In genomic region chr3:148938306-148938705, GRCh38 we compare ENCODE assay signal across 13 cellular contexts. TPM values are rescaled to one million over a fixed set of nuclear protein-coding genes. Genes with fewer than 3 reads are reported as not detected.
DNase-seq lines count a peak whose midpoint lies in the region; ATAC-seq and TF ChIP-seq lines count a peak whose summit lies in the region.
"Had no signal": no experiment of that assay in that cellular context is flagged by ENCODE, and none has a peak within 500 bp of the region (broad histone marks: within the 10 kb centered on the region; RNA-seq: fewer than 3 reads in every experiment).

No MANE protein-coding gene starts in this region.

- H2BK5ac ChIP-seq in IMR-90 (ENCODE audit: low read depth, low read length, poor library complexity, severe bottlenecking) = no peak overlapping the region

- H3K36me3 ChIP-seq in IMR-90 (ENCODE audit: control insufficient read depth, insufficient read depth, low read length) (no peaks in the 10 kb centered on the region), fibroblast of lung (ENCODE audit: control insufficient read depth, insufficient read depth, low read length) (no peaks in the 10 kb centered on the region)
- H3K36me3 ChIP-seq: BLaER1 treated with 17β-estradiol and CSF1 and Interleukin-3, amounts not matched to agents 10 nM and 100 nM; HAP-1 had no signal

- no peak overlapping the region for H2BK15ac ChIP-seq in IMR-90 (ENCODE audit: low read depth, low read length)

- no peak overlapping the region for H3K23ac ChIP-seq in IMR-90 (ENCODE audit: low read depth, low read length)

- no peak for TF ChIP-seq CTCF in IMR-90 (conservative IDR thresholded peaks at IDR 0.05; ENCODE audit: low read depth, low read length)
- no peak for TF ChIP-seq CTCF in fibroblast of lung (conservative IDR thresholded peaks at IDR 0.05 in 1 of 2, IDR thresholded peaks at IDR 0.05 in 1 of 2; ENCODE audit: low read depth in 1 of 2, low read length in 2 of 2)

- H3K9me3 ChIP-seq in IMR-90 (ENCODE audit: control insufficient read depth, insufficient read depth, low read length) (no peaks in the 10 kb centered on the region), fibroblast of lung (ENCODE audit: control insufficient read depth, insufficient read depth, low read depth, low read length) (no peaks in the 10 kb centered on the region)
- H3K9me3 ChIP-seq: BLaER1 treated with 17β-estradiol and CSF1 and Interleukin-3, amounts not matched to agents 10 nM and 100 nM; HAP-1 had no signal

- H3K9me1 ChIP-seq in IMR-90 (ENCODE audit: insufficient read depth, low read length) = peaks cover 7% of the 10 kb centered on the region; the same call in 1 of the 2 replicates

- POLR2A ChIA-PET in IMR-90 (lab: Charles Lee; ENCODE audit: unreplicated experiment) = no interaction called here

- intact Hi-C loops in IMR-90 (cut with micrococcal nuclease) = no loop called here

- TF ChIP-seq POLR2A in IMR-90 (IDR thresholded peaks at IDR 0.05; ENCODE audit: low read depth, low read length) = no peak

- BruUV-seq in IMR-90 (replicated peaks; lab: Mats Ljungman, UMichigan) = no TSS peak

- H2AK9ac ChIP-seq in IMR-90 (replicated peaks; ENCODE audit: low read depth, low read length, poor library complexity) = no peak overlapping the region

- no peak overlapping the region for H4K8ac ChIP-seq in IMR-90 (ENCODE audit: low read depth in 2 of 2, low read length in 2 of 2)

- H3K9ac ChIP-seq in IMR-90 (ENCODE audit: low read depth, low read length) = no peak overlapping the region
- H3K9ac ChIP-seq in fibroblast of lung (ENCODE audit: insufficient read depth, low read length) = no peak overlapping the region
- H3K9ac ChIP-seq: BLaER1 treated with 17β-estradiol and CSF1 and Interleukin-3, amounts not matched to agents 10 nM and 100 nM; GM23248 had no signal

- H3K4ac ChIP-seq in IMR-90 (ENCODE audit: low read depth, low read length) = no peak overlapping the region

- WGBS in IMR-90 (ENCODE audit: extremely low coverage in 2 of 2, insufficient read length in 1 of 2), 2 experiments = no CpG with 5 or more reads among the region's 2 CpGs

- no peaks in the 10 kb centered on the region for H3K79me2 ChIP-seq in fibroblast of lung (ENCODE audit: control insufficient read depth, insufficient read depth, low read length)

- H3K4me3 ChIP-seq in IMR-90 (ENCODE audit: insufficient read depth, low read depth, low read length) = no peak overlapping the region
- H3K4me3 ChIP-seq in fibroblast of lung (replicated peaks in 1 of 4; ENCODE audit: control extremely low read depth in 1 of 4, insufficient read depth in 1 of 4, low read depth in 3 of 4, low read length in 4 of 4) = no peak overlapping the region
- H3K4me3 ChIP-seq: BLaER1 treated with 17β-estradiol and CSF1 and Interleukin-3, amounts not matched to agents 10 nM and 100 nM; GM23248; HAP-1 had no signal

- H3K27me3 ChIP-seq in IMR-90 (ENCODE audit: control insufficient read depth, insufficient read depth, low read length) (peaks cover 2% of the 10 kb centered on the region), fibroblast of lung (ENCODE audit: control insufficient read depth, insufficient read depth, low read length) (no peaks in the 10 kb centered on the region)
- H3K27me3 ChIP-seq: BLaER1 treated with 17β-estradiol and CSF1 and Interleukin-3, amounts not matched to agents 10 nM and 100 nM had no signal

- no peak overlapping the region for H4K91ac ChIP-seq in IMR-90 (ENCODE audit: insufficient read depth, low read depth, low read length)

- dilution Hi-C loops in IMR-90 (cut with HindIII; ENCODE audit: low sequenced_read_pairs, unreplicated experiment) = no loop called here

- H3K4me2 ChIP-seq in IMR-90 (ENCODE audit: low read depth, low read length) = no peak overlapping the region
- H3K4me2 ChIP-seq in fibroblast of lung (ENCODE audit: extremely low read depth, insufficient read depth, low read length) = no peak overlapping the region
- H3K4me2 ChIP-seq: BLaER1 treated with 17β-estradiol and CSF1 and Interleukin-3, amounts not matched to agents 10 nM and 100 nM had no signal

- no peak overlapping the region for H2AFZ ChIP-seq in IMR-90 (replicated peaks; ENCODE audit: low read length, poor library complexity)
- H2AFZ ChIP-seq in fibroblast of lung (ENCODE audit: low read length) = no peak overlapping the region
- H2AFZ ChIP-seq: GM23248 had no signal

- CTCF ChIA-PET in IMR-90 (lab: Yijun Ruan, JAX) = no interaction called here

- H2BK20ac ChIP-seq in IMR-90 (ENCODE audit: low read depth, low read length) = no peak overlapping the region

- DNase-seq in IMR-90 (no peak), caudate nucleus (lab: John Stamatoyannopoulos, UW) (no peak), fibroblast of lung (ENCODE audit: low read depth in 2 of 2) (peak; percentile 12 to 40), NCI-H748 treated with DMSO at 0.1 percent for 48 hours (lab: John Stamatoyannopoulos, UW) (no peak)
- DNase-seq: Calu3; CD8-positive, alpha-beta T cell; DMS79 treated with DMSO at 0.1 percent for 48 hours; GM23248 had no signal

- peak; percentile 29; the same call in 1 of the 2 replicates for ATAC-seq in IMR-90 (ENCODE audit: low read depth)
- ATAC-seq in HG03280 (IDR thresholded peaks at IDR 0.05; ENCODE audit: unreplicated experiment) = no peak
- ATAC-seq in GM21825 (IDR thresholded peaks at IDR 0.05; ENCODE audit: unreplicated experiment) = no peak
- ATAC-seq: CD8-positive, alpha-beta T cell had no signal

- no peak overlapping the region for H3K14ac ChIP-seq in IMR-90 (replicated peaks; ENCODE audit: low read depth, low read length)

- no peaks in the 10 kb centered on the region for H4K20me1 ChIP-seq in IMR-90 (ENCODE audit: insufficient read depth, low read length)
- no peaks in the 10 kb centered on the region for H4K20me1 ChIP-seq in fibroblast of lung (ENCODE audit: control insufficient read depth, extremely low read depth, insufficient read depth, low read length)
- H4K20me1 ChIP-seq: BLaER1 treated with 17β-estradiol and CSF1 and Interleukin-3, amounts not matched to agents 10 nM and 100 nM had no signal

- no peaks in the 10 kb centered on the region for H3K79me1 ChIP-seq in IMR-90 (ENCODE audit: low read depth in 1 of 2, low read length in 2 of 2)

- H3K27ac ChIP-seq in IMR-90 (ENCODE audit: insufficient read depth, low read length) (no peak overlapping the region), caudate nucleus (ENCODE audit: low read depth, low read length) (peak overlapping the region; percentile 65), fibroblast of lung (ENCODE audit: insufficient read depth, low read length) (no peak overlapping the region)
- H3K27ac ChIP-seq: BLaER1 treated with 17β-estradiol and CSF1 and Interleukin-3, amounts not matched to agents 10 nM and 100 nM; GM23248; HL-60 had no signal

- H4K5ac ChIP-seq in IMR-90 (ENCODE audit: low read depth, low read length) = no peak overlapping the region

- H3K4me1 ChIP-seq in IMR-90 (ENCODE audit: control insufficient read depth, insufficient read depth, low read length) (peaks cover 3% of the 10 kb centered on the region; the same call in 1 of the 2 replicates), fibroblast of lung (ENCODE audit: control insufficient read depth, extremely low read depth, insufficient read depth, low read length) (no peaks in the 10 kb centered on the region)
- H3K4me1 ChIP-seq: BLaER1 treated with 17β-estradiol and CSF1 and Interleukin-3, amounts not matched to agents 10 nM and 100 nM; HAP-1 had no signal

- TF ChIP-seq RAD21 in IMR-90 (IDR thresholded peaks at IDR 0.05; ENCODE audit: low read length) = no peak

- no peak overlapping the region for H2AK5ac ChIP-seq in IMR-90 (ENCODE audit: low read depth, low read length)

- H3K56ac ChIP-seq in IMR-90 (ENCODE audit: extremely low read depth, insufficient read depth, low read length) = no peak overlapping the region

- H3K18ac ChIP-seq in IMR-90 (ENCODE audit: low read depth, low read length) = no peak overlapping the region

- H2BK120ac ChIP-seq in IMR-90 (ENCODE audit: low read depth, low read length) = no peak overlapping the region; the same call in none of the 2 replicates

- in situ Hi-C loops in IMR-90 (cut with MboI; ENCODE audit: low sequenced_read_pairs) = loop anchor here (25.0 kb wide), 1 partner anchor 1001 kb away; no protein-coding TSS in a partner anchor

TF ChIP-seq in IMR-90, 13 proteins besides CTCF, POLR2A, EP300 and RAD21:
- no peak for TF ChIP-seq RFX5 (IDR thresholded peaks at IDR 0.05; ENCODE audit: low read depth, low read length)
- TF ChIP-seq MAZ (IDR thresholded peaks at IDR 0.05; ENCODE audit: borderline replicate concordance, low read depth, low read length) = no peak
- TF ChIP-seq BHLHE40 (IDR thresholded peaks at IDR 0.05; ENCODE audit: low read depth, low read length) = no peak
- TF ChIP-seq FOS (IDR thresholded peaks at IDR 0.05; ENCODE audit: low read depth, low read length) = no peak
- no peak for TF ChIP-seq CEBPB (IDR thresholded peaks at IDR 0.05; ENCODE audit: low read depth, low read length)
- no peak for TF ChIP-seq MXI1 (IDR thresholded peaks at IDR 0.05; ENCODE audit: borderline replicate concordance, low read depth, low read length)
- TF ChIP-seq SMC3 (IDR thresholded peaks at IDR 0.05; ENCODE audit: low read depth, low read length) = no peak
- no peak for TF ChIP-seq CHD1 (IDR thresholded peaks at IDR 0.05; ENCODE audit: low read depth, low read length)
- TF ChIP-seq MAFK (IDR thresholded peaks at IDR 0.05; ENCODE audit: low read depth, low read length) = no peak
- TF ChIP-seq RCOR1 (IDR thresholded peaks at IDR 0.05; ENCODE audit: insufficient replicate concordance, low read length) = no peak
- TF ChIP-seq NFE2L2 (IDR thresholded peaks at IDR 0.05; ENCODE audit: low read depth, low read length) = no peak

RNA-seq across cellular contexts. Expression of gene GYG1, which starts 53.0 kb away (rescaled TPM):
- total RNA-seq in IMR-90 (2012; rRNA removed) (77.8 and 90.3 TPM in 2 replicates), fibroblast of lung (43.1 and 71.5 TPM in 2 replicates)
- polyA plus RNA-seq in IMR-90 (2012; rRNA removed) (43.6 and 48.4 TPM in 2 replicates), fibroblast of lung (88.5 and 224 TPM in 2 replicates)
- 17.9 and 77.6 TPM in 2 replicates for polyA plus RNA-seq in IMR-90 (2012; cell fraction: cytosol; rRNA removed)
- polyA plus RNA-seq in IMR-90 (2012; cell fraction: nucleus; rRNA removed; ENCODE audit: low replicate concordance) = 44.9 and 46.5 TPM in 2 replicates
- polyA plus RNA-seq in fibroblast of lung (2012) = 113 and 232 TPM in 2 replicates
- polyA minus RNA-seq in fibroblast of lung (ENCODE audit: low replicate concordance) = 36.2 and 86.0 TPM in 2 replicates

Comparison
In these comparisons a context has a peak if more than half of its experiments do, and no peak if none do; other contexts are left out.
1. DNase-seq: peak in fibroblast of lung (2 of 2); none in IMR-90 (single experiment), caudate nucleus (0 of 61) and NCI-H748 treated with DMSO at 0.1 percent for 48 hours (single experiment).